Comparison of ENCODE assay signal across 25 cellular contexts in the genomic region with DNA sequence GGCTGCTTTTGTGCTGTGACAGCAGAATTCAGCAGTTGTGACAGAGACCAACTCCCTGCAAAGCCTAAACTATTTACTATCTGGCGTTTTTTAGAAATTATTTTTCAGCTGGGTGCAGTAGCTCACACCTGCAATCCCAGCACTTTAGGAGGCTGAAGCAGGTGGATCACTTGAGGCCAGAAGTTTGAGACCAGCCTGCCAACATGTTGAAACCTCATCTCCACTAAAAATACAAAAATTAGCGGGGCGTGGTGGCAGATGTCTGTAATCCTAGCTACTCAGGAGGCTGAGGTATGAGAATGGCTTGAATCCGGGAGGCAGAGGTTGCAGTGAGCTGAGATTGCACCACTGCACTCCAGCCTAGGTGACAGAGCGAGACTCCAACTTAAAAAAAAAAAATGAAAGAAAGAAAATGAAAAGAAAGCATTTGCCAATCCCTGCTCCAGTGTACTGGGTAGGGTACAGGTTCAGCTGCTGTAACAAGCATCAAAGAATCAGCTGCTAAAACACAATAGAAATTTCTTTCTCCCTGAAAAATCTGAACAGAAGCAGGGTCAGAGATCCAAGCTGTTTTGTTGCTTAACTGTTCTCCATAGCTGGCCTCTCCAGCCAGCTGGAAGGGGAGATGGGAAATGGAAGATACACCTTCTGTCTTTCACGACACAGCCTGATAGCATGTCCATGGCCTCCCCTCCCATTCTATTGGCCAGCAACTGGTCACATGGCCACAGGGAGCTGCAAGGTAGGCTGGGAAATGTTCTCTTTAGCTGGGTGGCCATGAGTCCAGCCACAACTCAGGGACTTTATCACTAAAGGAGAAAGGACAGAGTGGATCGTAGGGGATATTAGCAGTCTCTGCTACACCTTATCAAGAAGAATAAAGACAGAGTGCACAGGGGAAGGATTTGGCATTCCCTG. TPM values are rescaled to one million over a fixed set of nuclear protein-coding genes. Genes with fewer than 3 reads are reported as not detected.
DNase-seq lines count a peak whose midpoint lies in the region; ATAC-seq and TF ChIP-seq lines count a peak whose summit lies in the region.
"Had no signal": no experiment of that assay in that cellular context is flagged by ENCODE, and none has a peak within 500 bp of the region (broad histone marks: within the 10 kb centered on the region; RNA-seq: fewer than 3 reads in every experiment).

No MANE protein-coding gene starts in this region.

- no peaks in the 10 kb centered on the region for H3K36me3 ChIP-seq in MM.1S (replicated peaks; ENCODE audit: insufficient read depth, low read length)
- H3K36me3 ChIP-seq: left lung, MG63, tibial nerve had no signal

- H3F3A ChIP-seq in MM.1S (ENCODE audit: insufficient read depth, low read length), result no peaks in the 10 kb centered on the region

- no peak for DNase-seq in activated naive CD4-positive, alpha-beta T cell treated with Interleukin-2 at 50 U/mL for 16 hours
- no peak for DNase-seq in MM.1S
- DNase-seq in activated T-helper 2 cell treated with anti-CD3 and anti-CD28 coated beads, Interferon-gamma antibody, Interleukin-2, Interleukin-4, amounts not matched to agents 10 μg/mL and 5 μg/mL and 100 μg/mL, durations not matched to agents 14 hours and 24 hours and 36 hours (ENCODE audit: low spot score), result no peak
- DNase-seq in NCI-H2107 (lab: John Stamatoyannopoulos, UW), result no peak
- no peak for DNase-seq in activated T-cell treated with anti-CD3 and anti-CD28 coated beads, Interleukin-2, amount 50 U/mL, for 48 hours
- DNase-seq: ACHN; activated CD4-positive, alpha-beta T cell treated with anti-CD3 and anti-CD28 coated beads, Interleukin-2, amount 50 U/mL, for 4 hours; activated CD8-positive, alpha-beta memory T cell treated with anti-CD3 and anti-CD28 coated beads, Interleukin-2, amount 50 U/mL, for 48 hours; activated gamma-delta T cell; DMS53; left lung; mesendoderm; MG63; NCI-H1417; NCI-H2081; NCI-H774; small intestine; stimulated activated CD4-positive, alpha-beta T cell treated with anti-CD3 and anti-CD28 coated beads, Interleukin-1b, Interleukin-23, amount 100 ng/mL, for 48 hours; stimulated activated CD8-positive, alpha-beta memory T cell treated with anti-CD3 and anti-CD28 coated beads, Interleukin-4, amount 100 ng/mL, for 48 hours; T-helper 9 cell had no signal

- peaks cover 18% of the 10 kb centered on the region for H3K4me1 ChIP-seq in MM.1S (ENCODE audit: low read length)

- H3K27ac Mint-ChIP-seq in activated naive CD4-positive, alpha-beta T cell treated with anti-CD3 and anti-CD28 coated beads, Interleukin-2, amount 50 U/mL, for 24 hours, result no peak overlapping the region
- peak overlapping the region; percentile 48 for H3K27ac Mint-ChIP-seq in activated T-helper 2 cell treated with anti-CD3 and anti-CD28 coated beads, Interferon-gamma antibody, Interleukin-2, Interleukin-4, amounts not matched to agents 10 μg/mL and 5 μg/mL and 100 μg/mL, durations not matched to agents 14 hours and 24 hours and 36 hours
- H3K27ac Mint-ChIP-seq in stimulated activated memory B cell treated with anti-CD40 and anti-IgM and Interleukin-4, amounts not matched to agents 10 μg/mL and 1 μg/mL and 100 μg/mL, for 72 hours, result peak overlapping the region; percentile 86

- ATAC-seq in stimulated activated memory B cell treated with anti-CD40 and anti-IgM and Interleukin-4, amounts not matched to agents 10 μg/mL and 1 μg/mL and 100 μg/mL, for 72 hours, result no peak

- peaks cover 2% of the 10 kb centered on the region for H3K36me3 Mint-ChIP-seq in activated naive CD4-positive, alpha-beta T cell treated with anti-CD3 and anti-CD28 coated beads, Interleukin-2, amount 50 U/mL, for 24 hours
- no peaks in the 10 kb centered on the region for H3K36me3 Mint-ChIP-seq in activated T-helper 2 cell treated with anti-CD3 and anti-CD28 coated beads, Interferon-gamma antibody, Interleukin-2, Interleukin-4, amounts not matched to agents 10 μg/mL and 5 μg/mL and 100 μg/mL, durations not matched to agents 14 hours and 24 hours and 36 hours (ENCODE audit: low read depth)
- no peaks in the 10 kb centered on the region for H3K36me3 Mint-ChIP-seq in stimulated activated memory B cell treated with anti-CD40 and anti-IgM and Interleukin-4, amounts not matched to agents 10 μg/mL and 1 μg/mL and 100 μg/mL, for 72 hours

- no peaks in the 10 kb centered on the region for H3K9me2 ChIP-seq in MM.1S (replicated peaks; ENCODE audit: insufficient read depth, low read length)

- H3K4me2 ChIP-seq in MM.1S (ENCODE audit: low read depth, low read length), result no peak overlapping the region

- no peak overlapping the region for H3K27ac ChIP-seq in MM.1S (ENCODE audit: low read length)
- H3K27ac ChIP-seq: tibial nerve had no signal

- intact Hi-C loops in activated T-helper 2 cell treated with anti-CD3 and anti-CD28 coated beads, Interferon-gamma antibody, Interleukin-2, Interleukin-4, amounts not matched to agents 10 μg/mL and 5 μg/mL and 100 μg/mL, durations not matched to agents 14 hours and 24 hours and 36 hours (cut with micrococcal nuclease), result no loop called here

- peaks cover 14% of the 10 kb centered on the region for H3K4me1 Mint-ChIP-seq in activated naive CD4-positive, alpha-beta T cell treated with anti-CD3 and anti-CD28 coated beads, Interleukin-2, amount 50 U/mL, for 24 hours
- H3K4me1 Mint-ChIP-seq in activated T-helper 2 cell treated with anti-CD3 and anti-CD28 coated beads, Interferon-gamma antibody, Interleukin-2, Interleukin-4, amounts not matched to agents 10 μg/mL and 5 μg/mL and 100 μg/mL, durations not matched to agents 14 hours and 24 hours and 36 hours (ENCODE audit: low read depth), result peaks cover 16% of the 10 kb centered on the region
- peaks cover 23% of the 10 kb centered on the region for H3K4me1 Mint-ChIP-seq in stimulated activated memory B cell treated with anti-CD40 and anti-IgM and Interleukin-4, amounts not matched to agents 10 μg/mL and 1 μg/mL and 100 μg/mL, for 72 hours

- peak overlapping the region; percentile 49 for H3K4me3 Mint-ChIP-seq in activated naive CD4-positive, alpha-beta T cell treated with anti-CD3 and anti-CD28 coated beads, Interleukin-2, amount 50 U/mL, for 24 hours
- no peak overlapping the region for H3K4me3 Mint-ChIP-seq in activated T-helper 2 cell treated with anti-CD3 and anti-CD28 coated beads, Interferon-gamma antibody, Interleukin-2, Interleukin-4, amounts not matched to agents 10 μg/mL and 5 μg/mL and 100 μg/mL, durations not matched to agents 14 hours and 24 hours and 36 hours (ENCODE audit: low read depth)
- no peak overlapping the region for H3K4me3 Mint-ChIP-seq in stimulated activated memory B cell treated with anti-CD40 and anti-IgM and Interleukin-4, amounts not matched to agents 10 μg/mL and 1 μg/mL and 100 μg/mL, for 72 hours

- peaks cover 3% of the 10 kb centered on the region for H3K27me3 Mint-ChIP-seq in activated naive CD4-positive, alpha-beta T cell treated with anti-CD3 and anti-CD28 coated beads, Interleukin-2, amount 50 U/mL, for 24 hours
- H3K27me3 Mint-ChIP-seq in activated T-helper 2 cell treated with anti-CD3 and anti-CD28 coated beads, Interferon-gamma antibody, Interleukin-2, Interleukin-4, amounts not matched to agents 10 μg/mL and 5 μg/mL and 100 μg/mL, durations not matched to agents 14 hours and 24 hours and 36 hours (ENCODE audit: low read depth), result peaks cover 12% of the 10 kb centered on the region
- peaks cover 30% of the 10 kb centered on the region for H3K27me3 Mint-ChIP-seq in stimulated activated memory B cell treated with anti-CD40 and anti-IgM and Interleukin-4, amounts not matched to agents 10 μg/mL and 1 μg/mL and 100 μg/mL, for 72 hours

- H3K79me2 ChIP-seq in MM.1S (ENCODE audit: low read length), result no peaks in the 10 kb centered on the region

- no peaks in the 10 kb centered on the region for H3K9me3 ChIP-seq in MM.1S (replicated peaks; ENCODE audit: insufficient read depth, low read length)
- H3K9me3 ChIP-seq: left lung had no signal

- H3K9me3 Mint-ChIP-seq in activated naive CD4-positive, alpha-beta T cell treated with anti-CD3 and anti-CD28 coated beads, Interleukin-2, amount 50 U/mL, for 24 hours, result no peaks in the 10 kb centered on the region
- peaks cover 4% of the 10 kb centered on the region for H3K9me3 Mint-ChIP-seq in activated T-helper 2 cell treated with anti-CD3 and anti-CD28 coated beads, Interferon-gamma antibody, Interleukin-2, Interleukin-4, amounts not matched to agents 10 μg/mL and 5 μg/mL and 100 μg/mL, durations not matched to agents 14 hours and 24 hours and 36 hours
- H3K9me3 Mint-ChIP-seq in stimulated activated memory B cell treated with anti-CD40 and anti-IgM and Interleukin-4, amounts not matched to agents 10 μg/mL and 1 μg/mL and 100 μg/mL, for 72 hours, result no peaks in the 10 kb centered on the region

- TF ChIP-seq CTCF in MM.1S (IDR thresholded peaks at IDR 0.05; ENCODE audit: low read length), result no peak

- 0 out of 2 replicates have a peak, but pooled peaks cover 16% of the 10 kb centered on the region for H3K27me3 ChIP-seq in MM.1S (replicated peaks; ENCODE audit: insufficient read depth, low read length)

- H4K20me1 ChIP-seq in MM.1S (ENCODE audit: insufficient read depth, low read length), result no peaks in the 10 kb centered on the region

- no peak overlapping the region for H3K9ac ChIP-seq in MM.1S (ENCODE audit: low read length)

- no peak overlapping the region for H3K4me3 ChIP-seq in MM.1S (ENCODE audit: low read length)
- H3K4me3 ChIP-seq: MG63, tibial nerve had no signal

- H2AFZ ChIP-seq in MM.1S (ENCODE audit: low read length), result peak overlapping the region; percentile 95; the same call in 1 of the 2 replicates

RNA-seq across cellular contexts. Expression of a gene that starts 8.5 kb away (rescaled TPM):
- total RNA-seq in activated T-helper 2 cell treated with anti-CD3 and anti-CD28 coated beads, Interferon-gamma antibody, Interleukin-2, Interleukin-4, amounts not matched to agents 10 μg/mL and 5 μg/mL and 100 μg/mL, durations not matched to agents 14 hours and 24 hours and 36 hours, result 15.7 and 18.8 TPM in 2 replicates
- total RNA-seq: G401, H1 had no signal

RNA-seq across cellular contexts. Expression of a gene that starts 35.5 kb away (rescaled TPM):
- not detected in 2 replicates for total RNA-seq in activated T-helper 2 cell treated with anti-CD3 and anti-CD28 coated beads, Interferon-gamma antibody, Interleukin-2, Interleukin-4, amounts not matched to agents 10 μg/mL and 5 μg/mL and 100 μg/mL, durations not matched to agents 14 hours and 24 hours and 36 hours
- total RNA-seq: G401, tibial nerve had no signal
